Comparison of ENCODE assay signal across 19 cellular contexts in the genomic region with DNA sequence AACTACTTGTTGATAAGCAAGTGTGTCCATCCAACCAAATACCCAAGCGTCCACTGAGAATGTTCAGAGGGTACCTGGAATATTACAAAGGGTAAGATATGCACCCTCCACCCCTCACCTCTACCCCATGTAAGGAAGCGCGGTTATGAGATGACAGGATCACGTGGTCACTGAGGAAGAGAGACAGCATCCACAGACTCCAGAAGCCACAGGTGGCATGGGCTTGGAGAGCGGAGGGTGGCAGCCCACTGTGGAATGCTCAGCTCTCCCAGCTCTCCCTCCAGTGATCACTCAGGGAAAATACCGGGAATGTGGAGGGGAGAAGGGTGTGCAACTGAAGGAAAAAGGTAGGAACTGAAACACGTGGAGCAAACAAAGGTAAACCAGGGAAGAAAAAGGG. TPM values are rescaled to one million over a fixed set of nuclear protein-coding genes. Genes with fewer than 3 reads are reported as not detected.
DNase-seq lines count a peak whose midpoint lies in the region; ATAC-seq and TF ChIP-seq lines count a peak whose summit lies in the region.
"Had no signal": no experiment of that assay in that cellular context is flagged by ENCODE, and none has a peak within 500 bp of the region (broad histone marks: within the 10 kb centered on the region; RNA-seq: fewer than 3 reads in every experiment).

No MANE protein-coding gene starts in this region.

- peaks cover 20 to 38% of the 10 kb centered on the region in 2 donors for H3K4me1 ChIP-seq in naive thymus-derived CD4-positive, alpha-beta T cell (ENCODE audit: control insufficient read depth in 2 of 2, insufficient read depth in 2 of 2, low read length in 2 of 2)
- H3K4me1 ChIP-seq: SJSA1 had no signal

- H3K27me3 ChIP-seq in naive thymus-derived CD4-positive, alpha-beta T cell (ENCODE audit: control insufficient read depth in 2 of 2, insufficient read depth in 2 of 2, low read length in 2 of 2) = no peaks in the 10 kb centered on the region
- H3K27me3 ChIP-seq: BLaER1 treated with 17β-estradiol and CSF1 and Interleukin-3, amounts not matched to agents 10 nM and 100 nM; SJSA1 had no signal

- peaks cover 59% of the 10 kb centered on the region for H3K4me1 Mint-ChIP-seq in activated CD4-positive, alpha-beta T cell treated with anti-CD3 and anti-CD28 coated beads for 36 hours
- H3K4me1 Mint-ChIP-seq in natural killer cell = peaks cover 77 to 78% of the 10 kb centered on the region in 2 donors
- H3K4me1 Mint-ChIP-seq in natural killer cell treated with Interleukin-12 subunit alpha and Interleukin-12 subunit beta and Interleukin-15 and Interleukin-18, amount 100 ng/mL, for 72 hours (ENCODE audit: low read depth in 2 of 2) = peaks cover 64 to 68% of the 10 kb centered on the region in 2 donors
- peaks cover 54 to 86% (median 78%) of the 10 kb centered on the region in 7 donors for H3K4me1 Mint-ChIP-seq in naive thymus-derived CD4-positive, alpha-beta T cell

- no peak overlapping the region for H3K4me3 Mint-ChIP-seq in activated CD4-positive, alpha-beta T cell treated with anti-CD3 and anti-CD28 coated beads for 36 hours
- no peak overlapping the region for H3K4me3 Mint-ChIP-seq in natural killer cell
- no peak overlapping the region for H3K4me3 Mint-ChIP-seq in natural killer cell treated with Interleukin-12 subunit alpha and Interleukin-12 subunit beta and Interleukin-15 and Interleukin-18, amount 100 ng/mL, for 72 hours
- H3K4me3 Mint-ChIP-seq in naive thymus-derived CD4-positive, alpha-beta T cell = peak overlapping the region in 3 of 10 donors; percentile 24 to 31 (median 26)

- peak overlapping the region; percentile 26 for H3K27ac Mint-ChIP-seq in activated CD4-positive, alpha-beta T cell treated with anti-CD3 and anti-CD28 coated beads for 36 hours
- peak overlapping the region; percentile 17 to 71 for H3K27ac Mint-ChIP-seq in natural killer cell
- H3K27ac Mint-ChIP-seq in natural killer cell treated with Interleukin-12 subunit alpha and Interleukin-12 subunit beta and Interleukin-15 and Interleukin-18, amount 100 ng/mL, for 72 hours = peak overlapping the region in 1 of 2 donors; percentile 5
- peak overlapping the region in 7 of 9 donors; percentile 33 to 86 (median 47) for H3K27ac Mint-ChIP-seq in naive thymus-derived CD4-positive, alpha-beta T cell

- no peak for ATAC-seq in activated CD4-positive, alpha-beta T cell treated with anti-CD3 and anti-CD28 coated beads for 36 hours
- ATAC-seq in natural killer cell = no peak
- no peak for ATAC-seq in natural killer cell treated with Interleukin-12 subunit alpha and Interleukin-12 subunit beta and Interleukin-15 and Interleukin-18, amount 100 ng/mL, for 72 hours
- no peak for ATAC-seq in naive thymus-derived CD4-positive, alpha-beta T cell
- no peak for ATAC-seq in HG02798 (IDR thresholded peaks at IDR 0.05; ENCODE audit: poor library complexity, unreplicated experiment)

- H3K27ac ChIP-seq in naive thymus-derived CD4-positive, alpha-beta T cell (ENCODE audit: low read depth, low read length) = no peak overlapping the region
- H3K27ac ChIP-seq: 22Rv1, KMS-11, SJSA1 had no signal

- H3K9me3 ChIP-seq in naive thymus-derived CD4-positive, alpha-beta T cell (ENCODE audit: control insufficient read depth in 2 of 3, low read length in 3 of 3) = no peaks in the 10 kb centered on the region
- H3K9me3 ChIP-seq: BLaER1 treated with 17β-estradiol and CSF1 and Interleukin-3, amounts not matched to agents 10 nM and 100 nM; SJSA1 had no signal

- DNase-seq in activated CD4-positive, alpha-beta T cell treated with anti-CD3 and anti-CD28 coated beads for 36 hours = no peak
- DNase-seq in activated CD4-positive, alpha-beta T cell treated with anti-CD3 and anti-CD28 coated beads, Interleukin-2, amount 50 U/mL, for 1 hour = no peak
- DNase-seq in natural killer cell (no peak), DMS 273 treated with DMSO at 0.1 percent for 48 hours (lab: John Stamatoyannopoulos, UW) (no peak), head of caudate nucleus (no peak)
- DNase-seq in natural killer cell treated with Interleukin-12 subunit alpha and Interleukin-12 subunit beta and Interleukin-15 and Interleukin-18, amount 100 ng/mL, for 72 hours (ENCODE audit: low spot score) = no peak
- no peak for DNase-seq in naive thymus-derived CD4-positive, alpha-beta T cell
- DNase-seq: ACHN, IMR-90, NCI-H1694 treated with DMSO at 0.1 percent for 48 hours, NCI-H2081 treated with DMSO at 0.1 percent for 48 hours, NCI-H2171 treated with DMSO at 0.1 percent for 48 hours, NCI-H446, NCI-H526 treated with DMSO at 0.1 percent for 48 hours had no signal

- H3K36me3 ChIP-seq in naive thymus-derived CD4-positive, alpha-beta T cell (ENCODE audit: control insufficient read depth in 2 of 3, insufficient read depth in 3 of 3, low read length in 3 of 3) = peaks cover 0 to 16% (median 3%) of the 10 kb centered on the region in 3 experiments
- H3K36me3 ChIP-seq: SJSA1 had no signal

- intact Hi-C loops in activated CD4-positive, alpha-beta T cell treated with anti-CD3 and anti-CD28 coated beads for 36 hours (cut with DNase I, micrococcal nuclease) = no loop called here
- intact Hi-C loops in natural killer cell (cut with micrococcal nuclease) (no loop called here), head of caudate nucleus (cut with DNase I) (no loop called here)
- intact Hi-C loops in naive thymus-derived CD4-positive, alpha-beta T cell (cut with micrococcal nuclease) = loop anchor here in 1 of 2 donors (5.0 kb wide), 1 partner anchor 113 kb away; no protein-coding TSS in a partner anchor

- TF ChIP-seq CTCF in natural killer cell (IDR thresholded peaks at IDR 0.05) = no peak

- H3K36me3 Mint-ChIP-seq in activated CD4-positive, alpha-beta T cell treated with anti-CD3 and anti-CD28 coated beads for 36 hours (ENCODE audit: low read depth) = peaks cover 17% of the 10 kb centered on the region
- peaks cover 8% of the 10 kb centered on the region for H3K36me3 Mint-ChIP-seq in natural killer cell
- peaks cover 16% of the 10 kb centered on the region for H3K36me3 Mint-ChIP-seq in natural killer cell treated with Interleukin-12 subunit alpha and Interleukin-12 subunit beta and Interleukin-15 and Interleukin-18, amount 100 ng/mL, for 72 hours
- H3K36me3 Mint-ChIP-seq in naive thymus-derived CD4-positive, alpha-beta T cell = peaks cover 12 to 22% (median 16%) of the 10 kb centered on the region in 5 donors

- POLR2A ChIA-PET in activated CD4-positive, alpha-beta T cell treated with anti-CD3 and anti-CD28 coated beads for 36 hours (lab: Charles Lee) = interaction anchor here (0.6 kb wide), 1 partner anchor 36 kb away, joined by 4 read pairs; no protein-coding TSS in a partner anchor
- POLR2A ChIA-PET in naive thymus-derived CD4-positive, alpha-beta T cell (lab: Charles Lee) = no interaction called here

- no peak overlapping the region for H3K4me3 ChIP-seq in naive thymus-derived CD4-positive, alpha-beta T cell (ENCODE audit: low read length)
- H3K4me3 ChIP-seq: BLaER1 treated with 17β-estradiol and CSF1 and Interleukin-3, amounts not matched to agents 10 nM and 100 nM; SJSA1 had no signal

- no peaks in the 10 kb centered on the region for H3K27me3 Mint-ChIP-seq in activated CD4-positive, alpha-beta T cell treated with anti-CD3 and anti-CD28 coated beads for 36 hours
- H3K27me3 Mint-ChIP-seq in natural killer cell (ENCODE audit: low read depth in 2 of 2) = no peaks in the 10 kb centered on the region
- H3K27me3 Mint-ChIP-seq in natural killer cell treated with Interleukin-12 subunit alpha and Interleukin-12 subunit beta and Interleukin-15 and Interleukin-18, amount 100 ng/mL, for 72 hours = no peaks in the 10 kb centered on the region
- H3K27me3 Mint-ChIP-seq in naive thymus-derived CD4-positive, alpha-beta T cell = no peaks in the 10 kb centered on the region

- CTCF ChIA-PET in activated CD4-positive, alpha-beta T cell treated with anti-CD3 and anti-CD28 coated beads for 36 hours (lab: Charles Lee) = no interaction called here
- CTCF ChIA-PET in naive thymus-derived CD4-positive, alpha-beta T cell (lab: Charles Lee) = no interaction called here

- H3K9me3 Mint-ChIP-seq in activated CD4-positive, alpha-beta T cell treated with anti-CD3 and anti-CD28 coated beads for 36 hours (ENCODE audit: low read depth) = no peaks in the 10 kb centered on the region
- no peaks in the 10 kb centered on the region for H3K9me3 Mint-ChIP-seq in natural killer cell
- no peaks in the 10 kb centered on the region for H3K9me3 Mint-ChIP-seq in natural killer cell treated with Interleukin-12 subunit alpha and Interleukin-12 subunit beta and Interleukin-15 and Interleukin-18, amount 100 ng/mL, for 72 hours
- H3K9me3 Mint-ChIP-seq in naive thymus-derived CD4-positive, alpha-beta T cell = no peaks in the 10 kb centered on the region

RNA-seq across cellular contexts. Expression of a gene that starts 25.7 kb away (rescaled TPM):
- total RNA-seq in activated CD4-positive, alpha-beta T cell treated with anti-CD3 and anti-CD28 coated beads for 36 hours = 10 to 100 TPM; 17.6 to 18.0 TPM
- 10 to 100 TPM; 50.4 to 70.4 (median 52.2) TPM for total RNA-seq in natural killer cell
- 100 to 1,000 TPM in 1 of 2 donors, 10 to 100 TPM in 1; 94.9 to 101 TPM for total RNA-seq in natural killer cell treated with Interleukin-12 subunit alpha and Interleukin-12 subunit beta and Interleukin-15 and Interleukin-18, amount 100 ng/mL, for 72 hours
- total RNA-seq in naive thymus-derived CD4-positive, alpha-beta T cell = 10 to 100 TPM; 38.6 to 50.9 (median 40.9) TPM
- polyA plus RNA-seq in naive thymus-derived CD4-positive, alpha-beta T cell = 1 to 10 TPM; 7.4 to 8.1 TPM
